ENCODE assay signal across 22 cellular contexts in genomic region chr17:39240631-39241030, GRCh38. TPM values are rescaled to one million over a fixed set of nuclear protein-coding genes. Genes with fewer than 3 reads are reported as not detected.
"Had no signal": no experiment of that assay in that cellular context is flagged by ENCODE, and none has a peak within 500 bp of the region (broad histone marks: within the 10 kb centered on the region; RNA-seq: fewer than 3 reads in every experiment).

No MANE protein-coding gene starts in this region.

- H3K9me3 Mint-ChIP-seq: nephron; neural progenitor cell; stimulated activated naive B cell treated with anti-CD40 and anti-IgM and Interleukin-4, amounts not matched to agents 10 μg/mL and 1 μg/mL and 100 μg/mL, for 72 hours; stimulated activated naive CD8-positive, alpha-beta T cell treated with anti-CD3 and anti-CD28 coated beads, Interleukin-15, Interleukin-2, amounts not matched to agents 100 ng/mL and 50 ng/mL, for 24 hours had no signal

- DNase-seq: cortex of kidney; foreskin keratinocyte; kidney; mesenchymal stem cell; midbrain; naive thymus-derived CD4-positive, alpha-beta T cell; stimulated activated CD4-positive, alpha-beta T cell treated with anti-CD3 and anti-CD28 coated beads, Interleukin-15, amount 100 ng/mL, for 24 hours; stimulated activated CD4-positive, alpha-beta T cell treated with anti-CD3 and anti-CD28 coated beads, Interleukin-2, amount 100 ng/mL, for 48 hours; stimulated activated naive B cell treated with anti-CD40 and anti-IgM and Interleukin-4, amounts not matched to agents 10 μg/mL and 1 μg/mL and 100 μg/mL, for 72 hours; upper lobe of left lung had no signal

- H3K27ac Mint-ChIP-seq: nephron; neural progenitor cell; stimulated activated naive CD8-positive, alpha-beta T cell treated with anti-CD3 and anti-CD28 coated beads, Interleukin-15, Interleukin-2, amounts not matched to agents 100 ng/mL and 50 ng/mL, for 24 hours had no signal

- H3K4me3 Mint-ChIP-seq: nephron; stimulated activated naive B cell treated with anti-CD40 and anti-IgM and Interleukin-4, amounts not matched to agents 10 μg/mL and 1 μg/mL and 100 μg/mL, for 72 hours; stimulated activated naive CD8-positive, alpha-beta T cell treated with anti-CD3 and anti-CD28 coated beads, Interleukin-15, Interleukin-2, amounts not matched to agents 100 ng/mL and 50 ng/mL, for 24 hours had no signal

- ATAC-seq: esophagus mucosa; foreskin keratinocyte; gastroesophageal sphincter; heart left ventricle; left lobe of liver; naive thymus-derived CD4-positive, alpha-beta T cell; stimulated activated naive B cell treated with anti-CD40 and anti-IgM and Interleukin-4, amounts not matched to agents 10 μg/mL and 1 μg/mL and 100 μg/mL, for 72 hours had no signal

- H3K27me3 Mint-ChIP-seq: stimulated activated naive CD8-positive, alpha-beta T cell treated with anti-CD3 and anti-CD28 coated beads, Interleukin-15, Interleukin-2, amounts not matched to agents 100 ng/mL and 50 ng/mL, for 24 hours had no signal

- H3K36me3 Mint-ChIP-seq: naive thymus-derived CD4-positive, alpha-beta T cell; neural progenitor cell; stimulated activated naive B cell treated with anti-CD40 and anti-IgM and Interleukin-4, amounts not matched to agents 10 μg/mL and 1 μg/mL and 100 μg/mL, for 72 hours had no signal

RNA-seq across cellular contexts. Expression of gene STAC2, which starts 14.9 kb away (rescaled TPM):
- total RNA-seq: dermis microvascular lymphatic vessel endothelial cell; foreskin keratinocyte; hepatocyte; left lobe of liver; liver; lung microvascular endothelial cell; naive thymus-derived CD4-positive, alpha-beta T cell; osteoblast had no signal
